12 cellular contexts compared by ENCODE assay signal in the genomic region with DNA sequence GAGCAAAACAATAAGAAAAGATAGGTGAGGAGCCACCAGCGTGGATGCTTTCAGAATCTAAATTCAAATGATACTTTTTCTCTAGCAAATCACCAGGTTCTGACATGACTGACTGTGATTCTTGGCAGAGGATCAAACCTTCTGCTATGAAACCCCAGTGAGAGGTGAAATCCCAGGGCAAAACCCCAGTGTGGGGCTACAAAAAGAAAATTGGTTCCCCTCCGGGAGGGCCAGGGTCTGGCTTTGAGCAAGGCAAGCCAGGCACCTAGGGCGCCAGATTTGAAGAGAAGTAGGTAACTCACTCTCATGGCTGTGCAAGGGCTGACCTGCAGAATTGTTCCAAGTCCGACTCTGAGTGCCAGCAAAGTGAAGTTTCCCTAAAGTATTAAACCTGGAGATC. TPM values are rescaled to one million over a fixed set of nuclear protein-coding genes. Genes with fewer than 3 reads are reported as not detected.
DNase-seq lines count a peak whose midpoint lies in the region; ATAC-seq and TF ChIP-seq lines count a peak whose summit lies in the region.
"Had no signal": no experiment of that assay in that cellular context is flagged by ENCODE, and none has a peak within 500 bp of the region (broad histone marks: within the 10 kb centered on the region; RNA-seq: fewer than 3 reads in every experiment).

No MANE protein-coding gene starts in this region.

- no peak overlapping the region for H3K4me2 ChIP-seq in GM23338

- H3K4me3 ChIP-seq in GM23338 (no peak overlapping the region), lower lobe of right lung (no peak overlapping the region)
- H3K4me3 ChIP-seq: ovary had no signal

- H3K9me3 Mint-ChIP-seq in GM23338 = no peaks in the 10 kb centered on the region

- peak overlapping the region; percentile 31; the same call in 1 of the 2 replicates for H3K27ac Mint-ChIP-seq in GM23338

- H4K20me1 ChIP-seq in GM23338 (replicated peaks; ENCODE audit: insufficient read depth) = no peaks in the 10 kb centered on the region

- ATAC-seq in GM23338 (no peak), lower lobe of right lung (no peak)

- H3F3A ChIP-seq in GM23338 (replicated peaks; ENCODE audit: low read depth) = no peaks in the 10 kb centered on the region

- DNase-seq in COR-L47 (lab: John Stamatoyannopoulos, UW) (peak; percentile 79), GM23338 (ENCODE audit: low spot score) (no peak), astrocyte of the hippocampus (ENCODE audit: low read depth, low spot score) (peak; percentile 23), lower lobe of right lung (no peak), GF-D8 (lab: John Stamatoyannopoulos, UW) (no peak), GM19240 (ENCODE audit: insufficient read length, low spot score) (no peak)
- no peak for DNase-seq in activated effector memory CD4-positive, alpha-beta T cell treated with Interleukin-2 at 50 U/mL for 16 hours
- no peak for DNase-seq in stimulated activated CD4-positive, alpha-beta T cell treated with anti-CD3 and anti-CD28 coated beads, Interleukin-4, amount 100 ng/mL, for 24 hours
- DNase-seq: activated naive CD4-positive, alpha-beta T cell treated with Interleukin-2 at 50 U/mL for 16 hours; cerebellar nuclear complex; erythroblast; ovary had no signal

- H3K36me3 Mint-ChIP-seq in GM23338 (ENCODE audit: low read depth) = no peaks in the 10 kb centered on the region

- H3K9me3 ChIP-seq in lower lobe of right lung = no peaks in the 10 kb centered on the region
- H3K9me3 ChIP-seq: ovary had no signal

- TF ChIP-seq CTCF in GM23338 (conservative IDR thresholded peaks at IDR 0.05; ENCODE audit: low read depth in 2 of 2) = no peak
- TF ChIP-seq CTCF in lower lobe of right lung (IDR thresholded peaks at IDR 0.05) = no peak

- H3K4me1 ChIP-seq in GM23338 (ENCODE audit: insufficient read depth) (peaks cover 6% of the 10 kb centered on the region), lower lobe of right lung (peaks cover 18% of the 10 kb centered on the region)

- H3K79me2 ChIP-seq in GM23338 (replicated peaks; ENCODE audit: insufficient read depth) = no peaks in the 10 kb centered on the region

- H3K27ac ChIP-seq in GM23338 (ENCODE audit: low read depth) = no peak overlapping the region
- H3K27ac ChIP-seq in lower lobe of right lung = peak overlapping the region; percentile 52
- H3K27ac ChIP-seq: ovary had no signal

- H3K4me3 Mint-ChIP-seq in GM23338 = no peak overlapping the region

- H2AFZ ChIP-seq in GM23338 = peak overlapping the region; percentile 86; the same call in 1 of the 2 replicates

- 0 out of 2 replicates have a peak, but pooled peaks cover 2% of the 10 kb centered on the region for H3K9me2 ChIP-seq in GM23338 (ENCODE audit: insufficient read depth)

- intact Hi-C loops in lower lobe of right lung (cut with DNase I) = no loop called here

- peaks cover 4% of the 10 kb centered on the region for H3K27me3 Mint-ChIP-seq in GM23338 (ENCODE audit: insufficient read depth, low read depth, poor library complexity)

- H3K36me3 ChIP-seq in GM23338 (ENCODE audit: insufficient read depth) = no peaks in the 10 kb centered on the region
- H3K36me3 ChIP-seq in lower lobe of right lung = no peaks in the 10 kb centered on the region
- H3K36me3 ChIP-seq: ovary had no signal

- peaks cover 11% of the 10 kb centered on the region for H3K4me1 Mint-ChIP-seq in GM23338

- H3K27me3 ChIP-seq in GM23338 (ENCODE audit: insufficient read depth) (no peaks in the 10 kb centered on the region), lower lobe of right lung (ENCODE audit: low read depth) (no peaks in the 10 kb centered on the region)
- H3K27me3 ChIP-seq: ovary had no signal

TF ChIP-seq in GM23338, 12 proteins besides CTCF, POLR2A, EP300 and RAD21 (continues in another document):
- TF ChIP-seq, protein P1, sequence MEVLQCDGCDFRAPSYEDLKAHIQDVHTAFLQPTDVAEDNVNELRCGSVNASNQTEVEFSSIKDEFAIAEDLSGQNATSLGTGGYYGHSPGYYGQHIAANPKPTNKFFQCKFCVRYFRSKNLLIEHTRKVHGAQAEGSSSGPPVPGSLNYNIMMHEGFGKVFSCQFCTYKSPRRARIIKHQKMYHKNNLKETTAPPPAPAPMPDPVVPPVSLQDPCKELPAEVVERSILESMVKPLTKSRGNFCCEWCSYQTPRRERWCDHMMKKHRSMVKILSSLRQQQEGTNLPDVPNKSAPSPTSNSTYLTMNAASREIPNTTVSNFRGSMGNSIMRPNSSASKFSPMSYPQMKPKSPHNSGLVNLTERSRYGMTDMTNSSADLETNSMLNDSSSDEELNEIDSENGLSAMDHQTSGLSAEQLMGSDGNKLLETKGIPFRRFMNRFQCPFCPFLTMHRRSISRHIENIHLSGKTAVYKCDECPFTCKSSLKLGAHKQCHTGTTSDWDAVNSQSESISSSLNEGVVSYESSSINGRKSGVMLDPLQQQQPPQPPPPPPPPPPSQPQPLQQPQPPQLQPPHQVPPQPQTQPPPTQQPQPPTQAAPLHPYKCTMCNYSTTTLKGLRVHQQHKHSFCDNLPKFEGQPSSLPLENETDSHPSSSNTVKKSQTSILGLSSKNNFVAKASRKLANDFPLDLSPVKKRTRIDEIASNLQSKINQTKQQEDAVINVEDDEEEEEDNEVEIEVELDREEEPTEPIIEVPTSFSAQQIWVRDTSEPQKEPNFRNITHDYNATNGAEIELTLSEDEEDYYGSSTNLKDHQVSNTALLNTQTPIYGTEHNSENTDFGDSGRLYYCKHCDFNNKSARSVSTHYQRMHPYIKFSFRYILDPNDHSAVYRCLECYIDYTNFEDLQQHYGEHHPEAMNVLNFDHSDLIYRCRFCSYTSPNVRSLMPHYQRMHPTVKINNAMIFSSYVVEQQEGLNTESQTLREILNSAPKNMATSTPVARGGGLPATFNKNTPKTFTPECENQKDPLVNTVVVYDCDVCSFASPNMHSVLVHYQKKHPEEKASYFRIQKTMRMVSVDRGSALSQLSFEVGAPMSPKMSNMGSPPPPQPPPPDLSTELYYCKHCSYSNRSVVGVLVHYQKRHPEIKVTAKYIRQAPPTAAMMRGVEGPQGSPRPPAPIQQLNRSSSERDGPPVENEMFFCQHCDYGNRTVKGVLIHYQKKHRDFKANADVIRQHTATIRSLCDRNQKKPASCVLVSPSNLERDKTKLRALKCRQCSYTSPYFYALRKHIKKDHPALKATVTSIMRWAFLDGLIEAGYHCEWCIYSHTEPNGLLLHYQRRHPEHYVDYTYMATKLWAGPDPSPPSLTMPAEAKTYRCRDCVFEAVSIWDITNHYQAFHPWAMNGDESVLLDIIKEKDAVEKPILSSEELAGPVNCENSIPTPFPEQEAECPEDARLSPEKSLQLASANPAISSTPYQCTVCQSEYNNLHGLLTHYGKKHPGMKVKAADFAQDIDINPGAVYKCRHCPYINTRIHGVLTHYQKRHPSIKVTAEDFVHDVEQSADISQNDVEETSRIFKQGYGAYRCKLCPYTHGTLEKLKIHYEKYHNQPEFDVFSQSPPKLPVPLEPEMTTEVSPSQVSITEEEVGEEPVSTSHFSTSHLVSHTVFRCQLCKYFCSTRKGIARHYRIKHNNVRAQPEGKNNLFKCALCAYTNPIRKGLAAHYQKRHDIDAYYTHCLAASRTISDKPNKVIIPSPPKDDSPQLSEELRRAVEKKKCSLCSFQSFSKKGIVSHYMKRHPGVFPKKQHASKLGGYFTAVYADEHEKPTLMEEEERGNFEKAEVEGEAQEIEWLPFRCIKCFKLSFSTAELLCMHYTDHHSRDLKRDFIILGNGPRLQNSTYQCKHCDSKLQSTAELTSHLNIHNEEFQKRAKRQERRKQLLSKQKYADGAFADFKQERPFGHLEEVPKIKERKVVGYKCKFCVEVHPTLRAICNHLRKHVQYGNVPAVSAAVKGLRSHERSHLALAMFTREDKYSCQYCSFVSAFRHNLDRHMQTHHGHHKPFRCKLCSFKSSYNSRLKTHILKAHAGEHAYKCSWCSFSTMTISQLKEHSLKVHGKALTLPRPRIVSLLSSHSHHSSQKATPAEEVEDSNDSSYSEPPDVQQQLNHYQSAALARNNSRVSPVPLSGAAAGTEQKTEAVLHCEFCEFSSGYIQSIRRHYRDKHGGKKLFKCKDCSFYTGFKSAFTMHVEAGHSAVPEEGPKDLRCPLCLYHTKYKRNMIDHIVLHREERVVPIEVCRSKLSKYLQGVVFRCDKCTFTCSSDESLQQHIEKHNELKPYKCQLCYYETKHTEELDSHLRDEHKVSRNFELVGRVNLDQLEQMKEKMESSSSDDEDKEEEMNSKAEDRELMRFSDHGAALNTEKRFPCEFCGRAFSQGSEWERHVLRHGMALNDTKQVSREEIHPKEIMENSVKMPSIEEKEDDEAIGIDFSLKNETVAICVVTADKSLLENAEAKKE (CRISPR knock-in tag; IDR thresholded peaks at IDR 0.05) = no peak
- TF ChIP-seq NANOG (IDR thresholded peaks at IDR 0.05; ENCODE audit: borderline replicate concordance) (no peak), STAT1 (IDR thresholded peaks at IDR 0.05; ENCODE audit: unreplicated experiment) (no peak), ETS1 (IDR thresholded peaks at IDR 0.05) (no peak), ZNF114 (CRISPR knock-in tag; IDR thresholded peaks at IDR 0.05) (no peak)

RNA-seq across cellular contexts. Expression of gene RALGAPA2, which starts 20.2 kb away (rescaled TPM):
- total RNA-seq in GM23338 (2014; rRNA removed; shearing (Covaris generic)) = 35.3 and 43.4 TPM in 2 replicates
- 7.8 and 13.1 TPM in 2 replicates for polyA plus RNA-seq in GM23338 (2016; fragmentation: Nextera tagmentation; extraction: Ambion mirVana)
- total RNA-seq in lower lobe of right lung = 73.8 TPM

Comparison
In these comparisons a context has a peak if more than half of its experiments do, and no peak if none do; other contexts are left out.
1. DNase-seq: peak in COR-L47 (single experiment) and astrocyte of the hippocampus (single experiment); none in GM23338 (single experiment), lower lobe of right lung (single experiment), activated effector memory CD4-positive, alpha-beta T cell treated with Interleukin-2 at 50 U/mL for 16 hours (single experiment), GF-D8 (single experiment), stimulated activated CD4-positive, alpha-beta T cell treated with anti-CD3 and anti-CD28 coated beads, Interleukin-4, amount 100 ng/mL, for 24 hours (single experiment) and GM19240 (single experiment).